6 cellular contexts compared by ENCODE assay signal in genomic region chr19:36128392-36128736, GRCh38. TPM values are rescaled to one million over a fixed set of nuclear protein-coding genes. Genes with fewer than 3 reads are reported as not detected.
DNase-seq lines count a peak whose midpoint lies in the region; ATAC-seq and TF ChIP-seq lines count a peak whose summit lies in the region.

No MANE protein-coding gene starts in this region.

- no peaks in the 10 kb centered on the region for H3K27me3 Mint-ChIP-seq in natural killer cell treated with Interleukin-12 subunit alpha and Interleukin-12 subunit beta and Interleukin-15 and Interleukin-18, amount 100 ng/mL, for 72 hours

- peaks cover 18 to 27% of the 10 kb centered on the region in 2 donors for H3K4me1 Mint-ChIP-seq in natural killer cell treated with Interleukin-12 subunit alpha and Interleukin-12 subunit beta and Interleukin-15 and Interleukin-18, amount 100 ng/mL, for 72 hours (ENCODE audit: low read depth in 2 of 2)

- DNase-seq in stimulated activated CD4-positive, alpha-beta T cell treated with anti-CD3 and anti-CD28 coated beads, Interleukin-15, amount 100 ng/mL, for 24 hours: peak; percentile 20
- DNase-seq in stimulated activated CD4-positive, alpha-beta T cell treated with anti-CD3 and anti-CD28 coated beads, Interleukin-4, amount 100 ng/mL, for 4 hours: no peak
- no peak for DNase-seq in astrocyte of the cerebellum (ENCODE audit: low read depth)
- DNase-seq in natural killer cell treated with Interleukin-12 subunit alpha and Interleukin-12 subunit beta and Interleukin-15 and Interleukin-18, amount 100 ng/mL, for 72 hours (ENCODE audit: low spot score): no peak
- DNase-seq in HT-29 (ENCODE audit: low spot score): no peak

- peak overlapping the region; percentile 92 for H3K4me3 Mint-ChIP-seq in natural killer cell treated with Interleukin-12 subunit alpha and Interleukin-12 subunit beta and Interleukin-15 and Interleukin-18, amount 100 ng/mL, for 72 hours

- H3K4me3 ChIP-seq in astrocyte of the cerebellum (ENCODE audit: low read depth, low read length): peak overlapping the region; percentile 42

- no peaks in the 10 kb centered on the region for H3K9me3 Mint-ChIP-seq in natural killer cell treated with Interleukin-12 subunit alpha and Interleukin-12 subunit beta and Interleukin-15 and Interleukin-18, amount 100 ng/mL, for 72 hours

- H3K27ac Mint-ChIP-seq in natural killer cell treated with Interleukin-12 subunit alpha and Interleukin-12 subunit beta and Interleukin-15 and Interleukin-18, amount 100 ng/mL, for 72 hours: peak overlapping the region; percentile 93 to 96

- no peak for TF ChIP-seq CTCF in astrocyte of the cerebellum (IDR thresholded peaks at IDR 0.05; ENCODE audit: low read depth, low read length, missing control alignments)

- in situ Hi-C loops in astrocyte of the cerebellum (cut with HindIII; ENCODE audit: low sequenced_read_pairs): no loop called here

- ATAC-seq in natural killer cell treated with Interleukin-12 subunit alpha and Interleukin-12 subunit beta and Interleukin-15 and Interleukin-18, amount 100 ng/mL, for 72 hours: no peak
- ATAC-seq in GM21528 (IDR thresholded peaks at IDR 0.05; ENCODE audit: low FRiP score, unreplicated experiment): no peak

- peaks cover 7% of the 10 kb centered on the region for H3K36me3 Mint-ChIP-seq in natural killer cell treated with Interleukin-12 subunit alpha and Interleukin-12 subunit beta and Interleukin-15 and Interleukin-18, amount 100 ng/mL, for 72 hours

RNA-seq across cellular contexts. Expression of gene CAPNS1, which starts 11.5 kb away (rescaled TPM):
- 100 to 1,000 TPM; 175 to 437 TPM for total RNA-seq in natural killer cell treated with Interleukin-12 subunit alpha and Interleukin-12 subunit beta and Interleukin-15 and Interleukin-18, amount 100 ng/mL, for 72 hours
- 645 and 661 TPM in 2 replicates for total RNA-seq in HT-29 (2014; rRNA removed; shearing (Covaris generic))

RNA-seq across cellular contexts. Expression of gene TBCB, which starts 13.1 kb away (rescaled TPM):
- total RNA-seq in natural killer cell treated with Interleukin-12 subunit alpha and Interleukin-12 subunit beta and Interleukin-15 and Interleukin-18, amount 100 ng/mL, for 72 hours: 100 to 1,000 TPM; 130 to 141 TPM
- total RNA-seq in HT-29 (2014; rRNA removed; shearing (Covaris generic)): 420 and 425 TPM in 2 replicates

RNA-seq across cellular contexts. Expression of gene POLR2I, which starts 13.7 kb away (rescaled TPM):
- 10 to 100 TPM; 40.7 to 42.4 TPM for total RNA-seq in natural killer cell treated with Interleukin-12 subunit alpha and Interleukin-12 subunit beta and Interleukin-15 and Interleukin-18, amount 100 ng/mL, for 72 hours
- total RNA-seq in HT-29 (2014; rRNA removed; shearing (Covaris generic)): 397 and 423 TPM in 2 replicates

RNA-seq across cellular contexts. Expression of gene OVOL3, which starts 17.4 kb away (rescaled TPM):
- not detected for total RNA-seq in natural killer cell treated with Interleukin-12 subunit alpha and Interleukin-12 subunit beta and Interleukin-15 and Interleukin-18, amount 100 ng/mL, for 72 hours
- not detected in 2 replicates for total RNA-seq in HT-29 (2014; rRNA removed; shearing (Covaris generic))

RNA-seq across cellular contexts. Expression of gene COX7A1, which starts 23.9 kb away (rescaled TPM):
- not detected for total RNA-seq in natural killer cell treated with Interleukin-12 subunit alpha and Interleukin-12 subunit beta and Interleukin-15 and Interleukin-18, amount 100 ng/mL, for 72 hours
- not detected in 2 replicates for total RNA-seq in HT-29 (2014; rRNA removed; shearing (Covaris generic))
